Comparison of ENCODE assay signal across 20 cellular contexts in the genomic region with DNA sequence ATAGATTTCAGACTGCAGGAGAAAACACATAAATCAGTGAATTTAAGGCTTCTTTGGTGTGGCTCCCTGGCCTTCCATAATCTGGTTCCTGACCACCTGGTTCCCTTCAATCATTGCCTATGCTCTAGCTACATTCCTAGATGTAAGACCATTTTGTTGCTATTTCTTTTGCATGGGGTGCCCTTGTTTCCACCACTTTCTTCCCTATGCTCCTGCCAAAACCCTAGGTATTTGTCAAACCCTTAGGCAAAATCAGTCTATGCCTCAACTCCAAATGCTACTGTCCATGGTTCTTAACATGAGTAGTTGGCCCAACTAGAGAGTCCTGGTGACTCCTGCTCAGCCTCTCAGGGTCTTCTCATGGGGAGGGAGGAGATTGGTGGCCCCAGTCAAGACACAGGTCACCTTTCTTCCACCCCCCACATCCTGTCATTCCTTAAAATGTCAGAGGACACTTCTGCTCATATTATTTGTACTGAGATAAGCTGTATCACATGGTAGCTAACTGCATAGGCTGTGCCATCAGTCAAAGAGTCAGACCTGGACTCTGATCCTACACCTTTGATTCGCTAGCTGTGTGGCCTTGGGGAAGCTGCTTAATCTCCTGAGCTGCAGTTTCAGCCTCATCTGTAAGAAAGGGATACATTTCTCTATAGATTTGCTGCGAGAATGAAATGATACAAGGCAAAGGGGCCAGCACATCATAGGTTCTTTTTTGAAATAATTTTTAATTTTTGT. TPM values are rescaled to one million over a fixed set of nuclear protein-coding genes. Genes with fewer than 3 reads are reported as not detected.
DNase-seq lines count a peak whose midpoint lies in the region; ATAC-seq, FAIRE-seq and TF ChIP-seq lines count a peak whose summit lies in the region.
"Had no signal": no experiment of that assay in that cellular context is flagged by ENCODE, and none has a peak within 500 bp of the region (broad histone marks: within the 10 kb centered on the region; RNA-seq: fewer than 3 reads in every experiment).

No MANE protein-coding gene starts in this region.

- 8% methylated on average over 2 of the region's 2 CpGs for WGBS in SK-N-SH (ENCODE audit: low lambda C conversion rate)
- 0% methylated on average over 2 of the region's 2 CpGs for WGBS in K562 (ENCODE audit: insufficient coverage, low coverage, missing lambda C conversion rate)
- WGBS in liver = 54% methylated on average over 2 of the region's 2 CpGs

- H3K27me3 ChIP-seq in SK-N-SH (ENCODE audit: insufficient read depth) = no peaks in the 10 kb centered on the region
- peaks cover 0 to under 1% of the 10 kb centered on the region in 2 experiments; a peak in 1 of 5 replicates for H3K27me3 ChIP-seq in K562 (ENCODE audit: control insufficient read depth in 2 of 2, insufficient read depth in 2 of 2, low read length in 2 of 2)
- no peaks in the 10 kb centered on the region for H3K27me3 ChIP-seq in liver (ENCODE audit: control insufficient read depth in 4 of 4, insufficient read depth in 4 of 4, low read length in 3 of 4)
- H3K27me3 ChIP-seq: BLaER1 had no signal

- H3K9ac ChIP-seq in SK-N-SH (no peak overlapping the region), K562 (ENCODE audit: insufficient read depth in 1 of 2, low read depth in 2 of 2, low read length in 2 of 2) (no peak overlapping the region), liver (ENCODE audit: low read depth in 1 of 2, low read length in 2 of 2) (peak overlapping the region in 1 of 2 donors; percentile 22)
- H3K9ac ChIP-seq: BLaER1, KMS-11 had no signal

- no peaks in the 10 kb centered on the region for H3F3A ChIP-seq in SK-N-SH (replicated peaks; ENCODE audit: insufficient read depth)

- TF ChIP-seq RAD21 in SK-N-SH (IDR thresholded peaks at IDR 0.05; ENCODE audit: low read length) = no peak
- no peak for TF ChIP-seq RAD21 in K562 (CRISPR knock-in tag; conservative IDR thresholded peaks at IDR 0.05 in 1 of 2, IDR thresholded peaks at IDR 0.05 in 1 of 2)
- TF ChIP-seq RAD21 in liver (IDR thresholded peaks at IDR 0.05) = peak; percentile 23 to 36

- BruUV-seq in K562 (replicated peaks; lab: Mats Ljungman, UMichigan) = no TSS peak

- in situ Hi-C loops in K562 (cut with MboI) = no loop called here

- H3K4me3 ChIP-seq in SK-N-SH (ENCODE audit: low read depth in 2 of 2, low read length in 1 of 2) (no peak overlapping the region), K562 (no peak overlapping the region), liver (ENCODE audit: low read depth in 1 of 3, low read length in 3 of 3) (no peak overlapping the region)
- H3K4me3 ChIP-seq: BLaER1 had no signal

- no peak for FAIRE-seq in K562 (lab: Jason Lieb, UNC)
- FAIRE-seq: GM12891, H1 had no signal

- no peak for TF ChIP-seq POLR2A in K562 (conservative IDR thresholded peaks at IDR 0.05)

- CTCF ChIA-PET in SK-N-SH (lab: Yijun Ruan, JAX) = no interaction called here
- CTCF ChIA-PET in K562 (lab: Yijun Ruan, JAX; ENCODE audit: low intra/inter-chr PET ratio) = no interaction called here

- ATAC-seq in SK-N-SH treated with all-trans-retinoic acid at 6 μM for 48 hours = no peak
- ATAC-seq in K562 = no peak
- no peak for ATAC-seq in GM21447 (IDR thresholded peaks at IDR 0.05; ENCODE audit: unreplicated experiment)
- ATAC-seq in GM18873 (IDR thresholded peaks at IDR 0.05; ENCODE audit: low FRiP score, unreplicated experiment) = no peak
- ATAC-seq: CD8-positive, alpha-beta T cell had no signal

- H3K9me1 ChIP-seq in K562 (ENCODE audit: control insufficient read depth, insufficient read depth, low read length) = no peaks in the 10 kb centered on the region

- H3K79me2 ChIP-seq in SK-N-SH (ENCODE audit: insufficient read depth) (no peaks in the 10 kb centered on the region), K562 (ENCODE audit: control insufficient read depth, insufficient read depth, low read length) (no peaks in the 10 kb centered on the region)

- H2AFZ ChIP-seq in SK-N-SH (ENCODE audit: low read depth) (no peak overlapping the region), K562 (ENCODE audit: low read depth, low read length) (no peak overlapping the region)

- H3K36me3 ChIP-seq in SK-N-SH (replicated peaks in 1 of 2; ENCODE audit: control insufficient read depth in 1 of 2, insufficient read depth in 2 of 2, low read length in 1 of 2) (no peaks in the 10 kb centered on the region), K562 (ENCODE audit: control insufficient read depth, insufficient read depth, low read length) (no peaks in the 10 kb centered on the region), liver (ENCODE audit: control insufficient read depth in 4 of 4, insufficient read depth in 3 of 4, low read depth in 1 of 4, low read length in 3 of 4) (peaks cover 0 to 4% (median 2%) of the 10 kb centered on the region in 4 donors)
- H3K36me3 ChIP-seq: BLaER1 had no signal

- H3K9me2 ChIP-seq in SK-N-SH = no peaks in the 10 kb centered on the region

- intact Hi-C loops in K562 (cut with micrococcal nuclease) = no loop called here

- H3K4me1 ChIP-seq in SK-N-SH (ENCODE audit: control insufficient read depth in 1 of 2, insufficient read depth in 2 of 2, low read depth in 1 of 2, low read length in 1 of 2) (no peaks in the 10 kb centered on the region), K562 (replicated peaks in 1 of 2; ENCODE audit: control insufficient read depth in 2 of 2, insufficient read depth in 2 of 2, low read length in 2 of 2) (no peaks in the 10 kb centered on the region), liver (ENCODE audit: control insufficient read depth in 4 of 4, insufficient read depth in 4 of 4, low read length in 3 of 4) (peaks cover 4 to 42% (median 23%) of the 10 kb centered on the region in 4 donors)
- H3K4me1 ChIP-seq: BLaER1 had no signal

- H3K4me2 ChIP-seq in SK-N-SH (no peak overlapping the region), K562 (ENCODE audit: insufficient read depth, low read length) (no peak overlapping the region)
- H3K4me2 ChIP-seq: BLaER1, KMS-11 had no signal

- TF ChIP-seq EP300 in SK-N-SH (IDR thresholded peaks at IDR 0.05; ENCODE audit: borderline replicate concordance in 1 of 2, low read depth in 1 of 2, low read length in 1 of 2) (no peak), K562 (IDR thresholded peaks at IDR 0.05; ENCODE audit: low read length) (no peak)

- TF ChIP-seq CTCF in SK-N-SH (IDR thresholded peaks at IDR 0.05) = no peak
- no peak for TF ChIP-seq CTCF in K562 (IDR thresholded peaks at IDR 0.05 in 2 of 3, conservative IDR thresholded peaks at IDR 0.05 in 1 of 3; ENCODE audit: insufficient read depth in 2 of 3, low read depth in 1 of 3, low read length in 3 of 3)
- no peak for TF ChIP-seq CTCF in liver (IDR thresholded peaks at IDR 0.05; ENCODE audit: low read depth, low read length, missing input control)

- H3K9me3 ChIP-seq in SK-N-SH = no peaks in the 10 kb centered on the region
- H3K9me3 ChIP-seq in K562 (replicated peaks; ENCODE audit: control insufficient read depth, insufficient read depth, low read depth, low read length) = no peaks in the 10 kb centered on the region
- H3K9me3 ChIP-seq in liver (ENCODE audit: control insufficient read depth in 4 of 4, low read length in 3 of 4) = no peaks in the 10 kb centered on the region
- H3K9me3 ChIP-seq: BLaER1 had no signal

- no peaks in the 10 kb centered on the region for H4K20me1 ChIP-seq in SK-N-SH (ENCODE audit: insufficient read depth)
- H4K20me1 ChIP-seq in K562 (replicated peaks; ENCODE audit: control insufficient read depth, insufficient read depth, low read length) = no peaks in the 10 kb centered on the region
- H4K20me1 ChIP-seq: BLaER1 had no signal

- DNase-seq in SK-N-SH (no peak), K562 (ENCODE audit: extremely low read depth in 1 of 4, low spot score in 3 of 4) (no peak), SIG-M5 (lab: John Stamatoyannopoulos, UW) (no peak)
- DNase-seq: Calu3; CD8-positive, alpha-beta T cell; DMS79 treated with DMSO at 0.1 percent for 48 hours; H9 had no signal

- POLR2A ChIA-PET in SK-N-SH (lab: Yijun Ruan, JAX) = no interaction called here
- POLR2A ChIA-PET in K562 (lab: Yijun Ruan, JAX) = no interaction called here

- H3K27ac ChIP-seq in SK-N-SH (ENCODE audit: low read depth in 2 of 2, low read length in 1 of 2) (no peak overlapping the region), K562 (ENCODE audit: extremely low read depth, low read depth, low read length) (no peak overlapping the region), liver (ENCODE audit: low read depth in 1 of 2, low read length in 2 of 2) (peak overlapping the region; percentile 80 to 91)
- H3K27ac ChIP-seq: 22Rv1, BLaER1, KMS-11 had no signal

RNA-seq across cellular contexts. Expression of gene ACSM5, which starts 15.0 kb away (rescaled TPM):
- polyA plus RNA-seq in SK-N-SH (2012; rRNA removed) (not detected in 2 replicates), K562 (2011; rRNA removed) (not detected in 2 replicates), K562 (2014; fragmentation: Illumina TruSeq; extraction: Trizol) (not detected in 2 replicates), K562 (2014; fragmentation: Nextera tagmentation; extraction: Ambion mirVana) (not detected), K562 (2014; rRNA removed) (not detected in 2 replicates), liver (100 to 1,000 TPM; 114 to 240 TPM)
- polyA plus RNA-seq in SK-N-SH (2012; cell fraction: cytosol; rRNA removed) = 0.03 and 0.06 TPM in 2 replicates
- polyA plus RNA-seq in SK-N-SH (2012; cell fraction: nucleus; rRNA removed) = 0.13 and 0.15 TPM in 2 replicates
- not detected in 2 replicates for total RNA-seq in K562 (2011; cell fraction: chromatin; rRNA removed; ENCODE audit: low replicate concordance)
- not detected in 2 replicates for total RNA-seq in K562 (2011; cell fraction: nucleolus; rRNA removed)
- not detected in 2 replicates for total RNA-seq in K562 (2011; cell fraction: nucleoplasm; rRNA removed)
- total RNA-seq in K562 (2014; rRNA removed) (not detected in 2 replicates), K562 (2014; rRNA removed; fragmentation: Illumina TruSeq; extraction: Trizol) (not detected in 2 replicates), K562 (2015; rRNA removed; fragmentation: Illumina TruSeq; extraction: Trizol) (not detected in 2 replicates), K562 (2021) (not detected in 2 replicates), liver (100 to 1,000 TPM in 1 of 2 donors, 1 to 10 TPM in 1; 4.2 to 198 TPM)
- not detected in 2 replicates for polyA plus RNA-seq in K562 (2011; cell fraction: cytosol; rRNA removed)
- not detected in 2 replicates for polyA plus RNA-seq in K562 (2011; cell fraction: nucleus; rRNA removed)
- polyA plus RNA-seq in K562 (2012) = 0.18 TPM in 1 of 2 replicates, not detected in the other
- polyA minus RNA-seq in K562 (2011; rRNA and poly(A)+ RNA removed) = not detected in 2 replicates
- not detected in 2 replicates for polyA minus RNA-seq in K562 (2011; cell fraction: cytosol; rRNA and poly(A)+ RNA removed)
- polyA minus RNA-seq in K562 (2011; cell fraction: nucleus; rRNA and poly(A)+ RNA removed) = not detected in 2 replicates
- total RNA-seq: A673; Calu3; CD8-positive, alpha-beta T cell; G401; H1; H9; HT-29 had no signal
- polyA plus RNA-seq: AG04450, H1 had no signal

RNA-seq across cellular contexts. Expression of gene PDILT, which starts 19.8 kb away (rescaled TPM):
- not detected in 2 replicates for polyA plus RNA-seq in SK-N-SH (2012; rRNA removed)
- not detected in 2 replicates for polyA plus RNA-seq in SK-N-SH (2012; cell fraction: cytosol; rRNA removed)
- polyA plus RNA-seq in SK-N-SH (2012; cell fraction: nucleus; rRNA removed) = 0.02 TPM in 1 of 2 replicates, not detected in the other
- not detected in 2 replicates for total RNA-seq in K562 (2011; cell fraction: chromatin; rRNA removed; ENCODE audit: low replicate concordance)
- total RNA-seq in K562 (2011; cell fraction: nucleolus; rRNA removed) = not detected in 2 replicates
- total RNA-seq in K562 (2011; cell fraction: nucleoplasm; rRNA removed) = not detected in 2 replicates
- not detected in 2 replicates for total RNA-seq in K562 (2014; rRNA removed)
- total RNA-seq in K562 (2014; rRNA removed; fragmentation: Illumina TruSeq; extraction: Trizol) = not detected in 2 replicates
- not detected in 2 replicates for total RNA-seq in K562 (2015; rRNA removed; fragmentation: Illumina TruSeq; extraction: Trizol)
- not detected in 2 replicates for total RNA-seq in K562 (2021)
- polyA plus RNA-seq in K562 (2011; rRNA removed) = not detected in 2 replicates
- polyA plus RNA-seq in K562 (2011; cell fraction: cytosol; rRNA removed) = not detected in 2 replicates
- polyA plus RNA-seq in K562 (2011; cell fraction: nucleus; rRNA removed) = not detected in 2 replicates
- not detected in 2 replicates for polyA plus RNA-seq in K562 (2012)
- polyA plus RNA-seq in K562 (2014; fragmentation: Illumina TruSeq; extraction: Trizol) = not detected in 2 replicates
- polyA plus RNA-seq in K562 (2014; fragmentation: Nextera tagmentation; extraction: Ambion mirVana) = not detected
- not detected in 2 replicates for polyA plus RNA-seq in K562 (2014; rRNA removed)
- not detected in 2 replicates for polyA minus RNA-seq in K562 (2011; rRNA and poly(A)+ RNA removed)
- polyA minus RNA-seq in K562 (2011; cell fraction: cytosol; rRNA and poly(A)+ RNA removed) = not detected in 2 replicates
- not detected in 2 replicates for polyA minus RNA-seq in K562 (2011; cell fraction: nucleus; rRNA and poly(A)+ RNA removed)
- not detected for total RNA-seq in liver
- not detected for polyA plus RNA-seq in liver
- total RNA-seq: A673; Calu3; CD8-positive, alpha-beta T cell; G401; H1; H9; HT-29 had no signal
- polyA plus RNA-seq: AG04450, H1 had no signal

RNA-seq across cellular contexts. Expression of gene ACSM2A, which starts 27.0 kb away (rescaled TPM):
- polyA plus RNA-seq in SK-N-SH (2012; rRNA removed) (not detected in 2 replicates), K562 (2011; rRNA removed) (not detected in 2 replicates), K562 (2014; fragmentation: Illumina TruSeq; extraction: Trizol) (not detected in 2 replicates), K562 (2014; fragmentation: Nextera tagmentation; extraction: Ambion mirVana) (not detected), K562 (2014; rRNA removed) (not detected in 2 replicates), liver (100 to 1,000 TPM; 177 to 607 TPM)
- polyA plus RNA-seq in SK-N-SH (2012; cell fraction: cytosol; rRNA removed) = not detected in 2 replicates
- polyA plus RNA-seq in SK-N-SH (2012; cell fraction: nucleus; rRNA removed) = not detected in 2 replicates
- total RNA-seq in K562 (2011; cell fraction: chromatin; rRNA removed; ENCODE audit: low replicate concordance) = not detected in 2 replicates
- not detected in 2 replicates for total RNA-seq in K562 (2011; cell fraction: nucleolus; rRNA removed)
- not detected in 2 replicates for total RNA-seq in K562 (2011; cell fraction: nucleoplasm; rRNA removed)
- total RNA-seq in K562 (2014; rRNA removed) (not detected in 2 replicates), K562 (2014; rRNA removed; fragmentation: Illumina TruSeq; extraction: Trizol) (not detected in 2 replicates), K562 (2015; rRNA removed; fragmentation: Illumina TruSeq; extraction: Trizol) (not detected in 2 replicates), K562 (2021) (0.09 and 0.13 TPM in 2 replicates), liver (1,000 to 10,000 TPM in 1 of 2 donors, 10 to 100 TPM in 1; 30.1 to 1,049 TPM)
- polyA plus RNA-seq in K562 (2011; cell fraction: cytosol; rRNA removed) = not detected in 2 replicates
- polyA plus RNA-seq in K562 (2011; cell fraction: nucleus; rRNA removed) = not detected in 2 replicates
- not detected in 2 replicates for polyA plus RNA-seq in K562 (2012)
- not detected in 2 replicates for polyA minus RNA-seq in K562 (2011; rRNA and poly(A)+ RNA removed)
- polyA minus RNA-seq in K562 (2011; cell fraction: cytosol; rRNA and poly(A)+ RNA removed) = not detected in 2 replicates
- polyA minus RNA-seq in K562 (2011; cell fraction: nucleus; rRNA and poly(A)+ RNA removed) = not detected in 2 replicates
- total RNA-seq: A673; Calu3; CD8-positive, alpha-beta T cell; G401; H1; H9; HT-29 had no signal
- polyA plus RNA-seq: AG04450, H1 had no signal

Comparison
In these comparisons a context has a peak if more than half of its experiments do, and no peak if none do; other contexts are left out.
1. H3K27ac ChIP-seq: peak in liver (2 of 2); none in SK-N-SH (0 of 2) and K562 (single experiment).
2. RNA of gene ACSM5, which starts 15.0 kb away (polyA plus RNA-seq): 114 to 240 TPM in liver; 0.03 to 0.15 TPM in SK-N-SH and 0.18 TPM in K562; every median in the first group is over 10 times any median in the second.
3. RNA of gene ACSM2A, which starts 27.0 kb away (polyA plus RNA-seq): 177 to 607 TPM in liver; not detected in SK-N-SH and not detected in K562; every median in the first group is over 100 times any median in the second.
4. Of the 27 proteins assayed by ChIP-seq in both K562 and SK-N-SH: peak only in K562: none; only in SK-N-SH: REST; in both: none; in neither: 26.